In genomic region chr11:119121811-119122124, GRCh38 we compare ENCODE assay signal across 9 cellular contexts. TPM values are rescaled to one million over a fixed set of nuclear protein-coding genes. Genes with fewer than 3 reads are reported as not detected.
DNase-seq lines count a peak whose midpoint lies in the region; ATAC-seq, FAIRE-seq and TF ChIP-seq lines count a peak whose summit lies in the region.
"Had no signal": no experiment of that assay in that cellular context is flagged by ENCODE, and none has a peak within 500 bp of the region (broad histone marks: within the 10 kb centered on the region; RNA-seq: fewer than 3 reads in every experiment).

No MANE protein-coding gene starts in this region.

- peaks cover 0 to 22% (median 3%) of the 10 kb centered on the region in 3 donors for H3K36me3 Mint-ChIP-seq in naive thymus-derived CD8-positive, alpha-beta T cell

- peaks cover 26% of the 10 kb centered on the region for H3K4me1 ChIP-seq in DND-41 (ENCODE audit: insufficient read depth, low read length)

- TF ChIP-seq CTCF in DND-41 (IDR thresholded peaks at IDR 0.05; ENCODE audit: borderline replicate concordance, extremely low read depth, low read length, poor library complexity, severe bottlenecking) (no peak), bronchial epithelial cell (IDR thresholded peaks at IDR 0.05; ENCODE audit: insufficient read depth, low read length, severe bottlenecking) (no peak)

- ATAC-seq in DND-41 (ENCODE audit: insufficient read depth, low read depth) (no peak), HG03354 (IDR thresholded peaks at IDR 0.05; ENCODE audit: poor library complexity, severe bottlenecking, unreplicated experiment) (peak; percentile 15), HG03521 (IDR thresholded peaks at IDR 0.05; ENCODE audit: unreplicated experiment) (no peak)
- ATAC-seq in naive thymus-derived CD8-positive, alpha-beta T cell = no peak

- POLR2A ChIA-PET in naive thymus-derived CD8-positive, alpha-beta T cell (lab: Charles Lee) = interaction anchor here (0.8 to 9.9 kb wide), 15 partner anchors 9 to 686 kb away, joined by 3 to 130 read pairs (median 6); partner anchors contain the start of genes C2CD2L, CENATAC, DPAGT1 and HMBS

- H3K4me3 Mint-ChIP-seq in naive thymus-derived CD8-positive, alpha-beta T cell = peak overlapping the region; percentile 84 to 99 (median 92)

- H3K9ac ChIP-seq in DND-41 (ENCODE audit: low read depth, low read length) = peak overlapping the region; percentile 68

- H3K4me3 ChIP-seq in DND-41 (ENCODE audit: low read depth in 1 of 2, low read length in 2 of 2) (peak overlapping the region; percentile 40 to 86), bronchial epithelial cell (ENCODE audit: low read depth, low read length) (peak overlapping the region; percentile 74)

- H3K4me1 Mint-ChIP-seq in naive thymus-derived CD8-positive, alpha-beta T cell = peaks cover 25 to 43% (median 42%) of the 10 kb centered on the region in 4 donors

- H3K9me3 ChIP-seq in DND-41 (ENCODE audit: insufficient read depth, low read length, severe bottlenecking) = no peaks in the 10 kb centered on the region

- peaks cover 7% of the 10 kb centered on the region; the same call in 1 of the 2 replicates for H4K20me1 ChIP-seq in DND-41 (ENCODE audit: insufficient read depth, low read length)

- peaks cover 31% of the 10 kb centered on the region for H3K79me2 ChIP-seq in DND-41 (ENCODE audit: insufficient read depth, low read length)

- H3K4me2 ChIP-seq in DND-41 (ENCODE audit: insufficient read depth, low read length) = peak overlapping the region; percentile 78

- no peak for FAIRE-seq in bronchial epithelial cell (lab: Jason Lieb, UNC)

- H3K27ac Mint-ChIP-seq in naive thymus-derived CD8-positive, alpha-beta T cell = peak overlapping the region; percentile 95 to 98 (median 96)

- H3K36me3 ChIP-seq in DND-41 (ENCODE audit: insufficient read depth, low read length) (peaks cover 19% of the 10 kb centered on the region), bronchial epithelial cell (ENCODE audit: control insufficient read depth, insufficient read depth, low read length) (peaks cover 3% of the 10 kb centered on the region)

- H3K27me3 ChIP-seq in DND-41 (ENCODE audit: insufficient read depth, low read length, poor library complexity) (no peaks in the 10 kb centered on the region), bronchial epithelial cell (ENCODE audit: control insufficient read depth, insufficient read depth, low read length) (no peaks in the 10 kb centered on the region)

- H3K9me3 Mint-ChIP-seq in naive thymus-derived CD8-positive, alpha-beta T cell = no peaks in the 10 kb centered on the region

- DNase-seq in DND-41 (no peak), bronchial epithelial cell (ENCODE audit: low read depth) (no peak), NCI-H748 (lab: John Stamatoyannopoulos, UW; ENCODE audit: unreplicated experiment) (no peak), NCI-H1048 (lab: John Stamatoyannopoulos, UW) (no peak)
- no peak for DNase-seq in naive thymus-derived CD8-positive, alpha-beta T cell
- DNase-seq in activated CD4-positive, CD25-positive, alpha-beta regulatory T cell (lab: John Stamatoyannopoulos, UW) = no peak

- H3K27ac ChIP-seq in DND-41 (ENCODE audit: low read length) = peak overlapping the region; percentile 73

- H3K27me3 Mint-ChIP-seq in naive thymus-derived CD8-positive, alpha-beta T cell = no peaks in the 10 kb centered on the region

- H2AFZ ChIP-seq in DND-41 (ENCODE audit: low read depth, low read length) = peak overlapping the region; percentile 80

RNA-seq across cellular contexts. Expression of gene HINFP, which starts 0.4 kb away (rescaled TPM):
- 12.4 TPM in 2 replicates for total RNA-seq in bronchial epithelial cell
- 10 to 100 TPM; 66.0 to 68.6 TPM for total RNA-seq in naive thymus-derived CD8-positive, alpha-beta T cell
- polyA plus RNA-seq in naive thymus-derived CD8-positive, alpha-beta T cell = 10 to 100 TPM in 1 of 3 donors, 1 to 10 TPM in 2; 7.3 to 24.9 (median 7.5) TPM

RNA-seq across cellular contexts. Expression of gene C2CD2L, which starts 14.6 kb away (rescaled TPM):
- total RNA-seq in bronchial epithelial cell = 1.3 and 2.3 TPM in 2 replicates
- 10 to 100 TPM; 27.0 to 27.8 TPM for total RNA-seq in naive thymus-derived CD8-positive, alpha-beta T cell
- polyA plus RNA-seq in naive thymus-derived CD8-positive, alpha-beta T cell = 1 to 10 TPM; 3.4 to 10.0 (median 4.0) TPM

RNA-seq across cellular contexts. Expression of gene DPAGT1, which starts 20.1 kb away (rescaled TPM):
- total RNA-seq in bronchial epithelial cell = 9.5 and 12.1 TPM in 2 replicates
- total RNA-seq in naive thymus-derived CD8-positive, alpha-beta T cell = 10 to 100 TPM; 29.0 to 37.5 TPM
- 10 to 100 TPM; 28.7 to 30.8 (median 29.0) TPM for polyA plus RNA-seq in naive thymus-derived CD8-positive, alpha-beta T cell

RNA-seq across cellular contexts. Expression of gene ABCG4, which starts 27.1 kb away (rescaled TPM):
- under 0.01 and 0.13 TPM in 2 replicates for total RNA-seq in bronchial epithelial cell
- not detected for total RNA-seq in naive thymus-derived CD8-positive, alpha-beta T cell
- polyA plus RNA-seq in naive thymus-derived CD8-positive, alpha-beta T cell = not detected
- total RNA-seq: NCI-H460 had no signal

RNA-seq across cellular contexts. Expression of gene HMBS, which starts 37.1 kb away (rescaled TPM):
- total RNA-seq in bronchial epithelial cell = 6.3 and 10.0 TPM in 2 replicates
- total RNA-seq in naive thymus-derived CD8-positive, alpha-beta T cell = 1 to 10 TPM; 6.9 to 8.0 TPM
- 10 to 100 TPM; 20.0 to 32.7 (median 24.3) TPM for polyA plus RNA-seq in naive thymus-derived CD8-positive, alpha-beta T cell
